8 cellular contexts compared by ENCODE assay signal in genomic region chr7:130732980-130733865, GRCh38. TPM values are rescaled to one million over a fixed set of nuclear protein-coding genes. Genes with fewer than 3 reads are reported as not detected.
A peak's percentile ranks its signal among the peaks of the same experiment; 100 is the strongest.
DNase-seq lines count a peak whose midpoint lies in the region; ATAC-seq, FAIRE-seq and TF ChIP-seq lines count a peak whose summit lies in the region.

No MANE protein-coding gene starts in this region.

- H3K14ac ChIP-seq in IMR-90 (replicated peaks; ENCODE audit: low read depth, low read length), result no peak overlapping the region

- no peak for FAIRE-seq in pancreas (lab: Jason Lieb, UNC)

- H3K36me3 Mint-ChIP-seq in activated CD4-positive, alpha-beta T cell treated with anti-CD3 and anti-CD28 coated beads, Interleukin-2, amount 10 ng/mL, durations not matched to agents 24 days and 14 days (ENCODE audit: low read depth), result peaks cover 7% of the 10 kb centered on the region

- no peak for TF ChIP-seq POLR2A in IMR-90 (IDR thresholded peaks at IDR 0.05; ENCODE audit: low read depth, low read length)

- peak overlapping the region; percentile 71 for H3K4me3 Mint-ChIP-seq in activated CD4-positive, alpha-beta T cell treated with anti-CD3 and anti-CD28 coated beads, Interleukin-2, amount 10 ng/mL, durations not matched to agents 24 days and 14 days

- DNase-seq in IMR-90, result peak; percentile 1
- DNase-seq in activated CD4-positive, alpha-beta T cell treated with anti-CD3 and anti-CD28 coated beads, Interleukin-2, amount 10 ng/mL, durations not matched to agents 24 days and 14 days, result peak; percentile 63
- DNase-seq in fibroblast of mammary gland (ENCODE audit: low read depth), result peak; percentile 10
- peak; percentile 43 to 83 (median 56) for DNase-seq in pancreas
- DNase-seq in cerebellar nuclear complex (lab: John Stamatoyannopoulos, UW), result no peak

- no peaks in the 10 kb centered on the region for H3F3A ChIP-seq in DOHH2 (ENCODE audit: control insufficient read depth, insufficient read depth)

- no peak overlapping the region for H2AK5ac ChIP-seq in IMR-90 (ENCODE audit: low read depth, low read length)

- no peaks in the 10 kb centered on the region for H3K9me2 ChIP-seq in DOHH2 (replicated peaks; ENCODE audit: control insufficient read depth, low read length)

- H3K9me3 Mint-ChIP-seq in activated CD4-positive, alpha-beta T cell treated with anti-CD3 and anti-CD28 coated beads, Interleukin-2, amount 10 ng/mL, durations not matched to agents 24 days and 14 days, result peaks cover 15% of the 10 kb centered on the region

- H2AK9ac ChIP-seq in IMR-90 (replicated peaks; ENCODE audit: low read depth, low read length, poor library complexity), result no peak overlapping the region

- no peak overlapping the region for H2BK20ac ChIP-seq in IMR-90 (ENCODE audit: low read depth, low read length)

- H3K27me3 Mint-ChIP-seq in activated CD4-positive, alpha-beta T cell treated with anti-CD3 and anti-CD28 coated beads, Interleukin-2, amount 10 ng/mL, durations not matched to agents 24 days and 14 days, result peaks cover 76% of the 10 kb centered on the region

- peaks cover 66% of the 10 kb centered on the region for H3K27me3 ChIP-seq in DOHH2 (ENCODE audit: control insufficient read depth, low read length)
- H3K27me3 ChIP-seq in IMR-90 (ENCODE audit: control insufficient read depth, insufficient read depth, low read length), result peaks cover 55% of the 10 kb centered on the region
- H3K27me3 ChIP-seq in pancreas, result peaks cover 0 to 27% (median 10%) of the 10 kb centered on the region in 4 donors

- H3K9me1 ChIP-seq in IMR-90 (ENCODE audit: insufficient read depth, low read length), result no peaks in the 10 kb centered on the region

- H3K36me3 ChIP-seq in DOHH2 (ENCODE audit: control insufficient read depth, low read length), result no peaks in the 10 kb centered on the region
- no peaks in the 10 kb centered on the region for H3K36me3 ChIP-seq in IMR-90 (ENCODE audit: control insufficient read depth, insufficient read depth, low read length)
- no peaks in the 10 kb centered on the region for H3K36me3 ChIP-seq in pancreas

- TF ChIP-seq CTCF in DOHH2 (IDR thresholded peaks at IDR 0.05; ENCODE audit: low read depth, low read length, poor library complexity, severe bottlenecking), result no peak
- TF ChIP-seq CTCF in IMR-90 (conservative IDR thresholded peaks at IDR 0.05; ENCODE audit: low read depth, low read length), result no peak
- no peak for TF ChIP-seq CTCF in fibroblast of mammary gland (conservative IDR thresholded peaks at IDR 0.05; ENCODE audit: control insufficient read depth, insufficient read depth, low read depth, low read length)
- no peak for TF ChIP-seq CTCF in pancreas (IDR thresholded peaks at IDR 0.05)

- in situ Hi-C loops in IMR-90 (cut with MboI; ENCODE audit: low sequenced_read_pairs), result no loop called here

- H4K8ac ChIP-seq in IMR-90 (ENCODE audit: low read depth in 2 of 2, low read length in 2 of 2), result no peak overlapping the region

- CTCF ChIA-PET in IMR-90 (lab: Yijun Ruan, JAX), result no interaction called here

- H2BK120ac ChIP-seq in IMR-90 (ENCODE audit: low read depth, low read length), result no peak overlapping the region

- ATAC-seq in IMR-90 (ENCODE audit: low read depth), result no peak
- ATAC-seq in pancreas, result peak; percentile 80 to 87 (median 85)
- no peak for ATAC-seq in GM21447 (IDR thresholded peaks at IDR 0.05; ENCODE audit: unreplicated experiment)
- ATAC-seq in HG03469 (IDR thresholded peaks at IDR 0.05; ENCODE audit: unreplicated experiment), result no peak

- dilution Hi-C loops in IMR-90 (cut with HindIII; ENCODE audit: low sequenced_read_pairs, unreplicated experiment), result no loop called here

- 9% methylated on average over 49 of the region's 90 CpGs; no CpG with 5 or more reads in 1 of the 2 experiments for WGBS in IMR-90 (ENCODE audit: extremely low coverage in 2 of 2, insufficient read length in 1 of 2), 2 experiments
- 12 to 13% methylated on average over 76 to 90 of the region's 90 CpGs for WGBS in pancreas, 2 donors

- no peak overlapping the region for H3K4ac ChIP-seq in IMR-90 (ENCODE audit: low read depth, low read length)

- H3K4me1 ChIP-seq in DOHH2 (ENCODE audit: control insufficient read depth, low read length) (peaks cover 7% of the 10 kb centered on the region), IMR-90 (ENCODE audit: control insufficient read depth, insufficient read depth, low read length) (no peaks in the 10 kb centered on the region), pancreas (no peaks in the 10 kb centered on the region)

- no peak overlapping the region for H3K18ac ChIP-seq in IMR-90 (ENCODE audit: low read depth, low read length)

- H2AFZ ChIP-seq in IMR-90 (replicated peaks; ENCODE audit: low read length, poor library complexity), result peak overlapping the region; percentile 88

- H3K27ac ChIP-seq in DOHH2 (ENCODE audit: low read depth, low read length) (no peak overlapping the region), IMR-90 (ENCODE audit: insufficient read depth, low read length) (no peak overlapping the region), pancreas (peak overlapping the region in 1 of 4 donors; percentile 59)

- no peaks in the 10 kb centered on the region for H3K79me2 ChIP-seq in DOHH2 (ENCODE audit: control insufficient read depth, low read length)

- H4K5ac ChIP-seq in IMR-90 (ENCODE audit: low read depth, low read length), result no peak overlapping the region

- no peak for TF ChIP-seq RAD21 in IMR-90 (IDR thresholded peaks at IDR 0.05; ENCODE audit: low read length)

- no peaks in the 10 kb centered on the region for H3K79me1 ChIP-seq in IMR-90 (ENCODE audit: low read depth in 1 of 2, low read length in 2 of 2)

- H3K27ac Mint-ChIP-seq in activated CD4-positive, alpha-beta T cell treated with anti-CD3 and anti-CD28 coated beads, Interleukin-2, amount 10 ng/mL, durations not matched to agents 24 days and 14 days, result no peak overlapping the region

- BruUV-seq in IMR-90 (replicated peaks; lab: Mats Ljungman, UMichigan), result no TSS peak

- POLR2A ChIA-PET in IMR-90 (lab: Charles Lee; ENCODE audit: unreplicated experiment), result no interaction called here

- intact Hi-C loops in IMR-90 (cut with micrococcal nuclease) (no loop called here), pancreas (cut with DNase I) (no loop called here)
- intact Hi-C loops in activated CD4-positive, alpha-beta T cell treated with anti-CD3 and anti-CD28 coated beads, Interleukin-2, amount 10 ng/mL, durations not matched to agents 24 days and 14 days (cut with micrococcal nuclease), result loop anchor here (5.0 kb wide), 1 partner anchor 246 kb away; no protein-coding TSS in a partner anchor

- H4K91ac ChIP-seq in IMR-90 (ENCODE audit: insufficient read depth, low read depth, low read length), result no peak overlapping the region

- H3K9me3 ChIP-seq in DOHH2 (ENCODE audit: control insufficient read depth, insufficient read depth, low read length), result no peaks in the 10 kb centered on the region
- H3K9me3 ChIP-seq in IMR-90 (ENCODE audit: control insufficient read depth, insufficient read depth, low read length), result peaks cover 38% of the 10 kb centered on the region
- peaks cover 0 to 10% (median 0%) of the 10 kb centered on the region in 4 donors for H3K9me3 ChIP-seq in pancreas

- H3K56ac ChIP-seq in IMR-90 (ENCODE audit: extremely low read depth, insufficient read depth, low read length), result no peak overlapping the region

- H3K4me1 Mint-ChIP-seq in activated CD4-positive, alpha-beta T cell treated with anti-CD3 and anti-CD28 coated beads, Interleukin-2, amount 10 ng/mL, durations not matched to agents 24 days and 14 days, result peaks cover 3% of the 10 kb centered on the region

- peak overlapping the region; percentile 9; the same call in 1 of the 2 replicates for H3K4me2 ChIP-seq in DOHH2 (ENCODE audit: low read length)
- H3K4me2 ChIP-seq in IMR-90 (ENCODE audit: low read depth, low read length), result peak overlapping the region; percentile 61; the same call in 1 of the 2 replicates

- H3K4me3 ChIP-seq in DOHH2 (ENCODE audit: low read length) (0 out of 2 replicates have a peak overlapping the region, but pooled peaks have one; percentile 5), IMR-90 (ENCODE audit: insufficient read depth, low read depth, low read length) (peak overlapping the region; percentile 91), fibroblast of mammary gland (ENCODE audit: control insufficient read depth, low read depth, low read length) (no peak overlapping the region), pancreas (peak overlapping the region; percentile 23 to 58 (median 46))

- H2BK5ac ChIP-seq in IMR-90 (ENCODE audit: low read depth, low read length, poor library complexity, severe bottlenecking), result no peak overlapping the region

- H3K23ac ChIP-seq in IMR-90 (ENCODE audit: low read depth, low read length), result no peak overlapping the region

- H3K9ac ChIP-seq in IMR-90 (ENCODE audit: low read depth, low read length), result no peak overlapping the region

- H4K20me1 ChIP-seq in DOHH2 (ENCODE audit: control insufficient read depth, insufficient read depth, low read depth, low read length) (no peaks in the 10 kb centered on the region), IMR-90 (ENCODE audit: insufficient read depth, low read length) (no peaks in the 10 kb centered on the region)

- no peak overlapping the region for H2BK15ac ChIP-seq in IMR-90 (ENCODE audit: low read depth, low read length)

TF ChIP-seq in IMR-90, 13 proteins besides CTCF, POLR2A, EP300 and RAD21 (continues in another document):
- TF ChIP-seq MAZ (IDR thresholded peaks at IDR 0.05; ENCODE audit: borderline replicate concordance, low read depth, low read length) (no peak), USF2 (IDR thresholded peaks at IDR 0.05; ENCODE audit: low read depth, low read length) (no peak)

RNA-seq across cellular contexts. Expression of gene KLF14, which starts 0.8 kb away (rescaled TPM):
- total RNA-seq in IMR-90 (2012; rRNA removed) (not detected in 2 replicates), pancreas (under 1 TPM; 0.15 to 0.40 (median 0.24) TPM)
- polyA plus RNA-seq in IMR-90 (2012; rRNA removed) (0.05 and 0.07 TPM in 2 replicates), pancreas (under 1 TPM; 0.09 to 0.15 TPM)
- polyA plus RNA-seq in IMR-90 (2012; cell fraction: cytosol; rRNA removed), result 0.05 TPM in 1 of 2 replicates, not detected in the other
- polyA plus RNA-seq in IMR-90 (2012; cell fraction: nucleus; rRNA removed; ENCODE audit: low replicate concordance), result 0.07 and 0.09 TPM in 2 replicates
- not detected in 2 replicates for total RNA-seq in activated CD4-positive, alpha-beta T cell treated with anti-CD3 and anti-CD28 coated beads, Interleukin-2, amount 10 ng/mL, durations not matched to agents 24 days and 14 days

RNA-seq across cellular contexts. Expression of gene TSGA13, which starts 46.9 kb away (rescaled TPM):
- total RNA-seq in IMR-90 (2012; rRNA removed) (not detected in 2 replicates), pancreas (not detected)
- polyA plus RNA-seq in IMR-90 (2012; rRNA removed) (not detected in 2 replicates), pancreas (not detected)
- polyA plus RNA-seq in IMR-90 (2012; cell fraction: cytosol; rRNA removed), result not detected in 2 replicates
- polyA plus RNA-seq in IMR-90 (2012; cell fraction: nucleus; rRNA removed; ENCODE audit: low replicate concordance), result not detected in 2 replicates
- not detected in 2 replicates for total RNA-seq in activated CD4-positive, alpha-beta T cell treated with anti-CD3 and anti-CD28 coated beads, Interleukin-2, amount 10 ng/mL, durations not matched to agents 24 days and 14 days

Comparison
In these comparisons a context has a peak if more than half of its experiments do, and no peak if none do; other contexts are left out.
1. ATAC-seq: peak in pancreas (4 of 4); none in IMR-90 (single experiment), GM21447 (single experiment) and HG03469 (single experiment).
2. DNase-seq: peak in IMR-90 (single experiment), activated CD4-positive, alpha-beta T cell treated with anti-CD3 and anti-CD28 coated beads, Interleukin-2, amount 10 ng/mL, durations not matched to agents 24 days and 14 days (single experiment), fibroblast of mammary gland (single experiment) and pancreas (6 of 6); none in cerebellar nuclear complex (0 of 2).